24 cellular contexts compared by ENCODE assay signal in genomic region chr10:103629581-103629980, GRCh38.
"Had no signal": no experiment of that assay in that cellular context is flagged by ENCODE, and none has a peak within 500 bp of the region (broad histone marks: within the 10 kb centered on the region; RNA-seq: fewer than 3 reads in every experiment).

No MANE protein-coding gene starts in this region.

- H3K27ac Mint-ChIP-seq: natural killer cell treated with Interleukin-12 subunit alpha and Interleukin-12 subunit beta and Interleukin-15 and Interleukin-18, amount 100 ng/mL, for 72 hours; stimulated activated naive B cell treated with anti-CD40 and anti-IgM and Interleukin-4, amounts not matched to agents 10 μg/mL and 1 μg/mL and 100 μg/mL, for 72 hours; stimulated activated naive CD8-positive, alpha-beta T cell treated with anti-CD3 and anti-CD28 coated beads, Interleukin-15, Interleukin-2, amounts not matched to agents 100 ng/mL and 50 ng/mL, for 24 hours had no signal

- H3K9ac ChIP-seq: parathyroid adenoma had no signal

- H3K4me3 ChIP-seq: coronary artery, esophagus muscularis mucosa, left ventricle myocardium inferior, lower lobe of right lung, right lobe of liver, thyroid gland, upper lobe of left lung had no signal

- H3K4me1 Mint-ChIP-seq: stimulated activated naive B cell treated with anti-CD40 and anti-IgM and Interleukin-4, amounts not matched to agents 10 μg/mL and 1 μg/mL and 100 μg/mL, for 72 hours had no signal

- H3K27me3 Mint-ChIP-seq: natural killer cell treated with Interleukin-12 subunit alpha and Interleukin-12 subunit beta and Interleukin-15 and Interleukin-18, amount 100 ng/mL, for 72 hours; progenitor cell of endocrine pancreas; stimulated activated naive B cell treated with anti-CD40 and anti-IgM and Interleukin-4, amounts not matched to agents 10 μg/mL and 1 μg/mL and 100 μg/mL, for 72 hours; stimulated activated naive CD8-positive, alpha-beta T cell treated with anti-CD3 and anti-CD28 coated beads, Interleukin-15, Interleukin-2, amounts not matched to agents 100 ng/mL and 50 ng/mL, for 24 hours had no signal

- H3K4me3 Mint-ChIP-seq: immature natural killer cell; natural killer cell treated with Interleukin-12 subunit alpha and Interleukin-12 subunit beta and Interleukin-15 and Interleukin-18, amount 100 ng/mL, for 72 hours; neural crest cell; stimulated activated naive B cell treated with anti-CD40 and anti-IgM and Interleukin-4, amounts not matched to agents 10 μg/mL and 1 μg/mL and 100 μg/mL, for 72 hours; stimulated activated naive CD8-positive, alpha-beta T cell treated with anti-CD3 and anti-CD28 coated beads, Interleukin-15, Interleukin-2, amounts not matched to agents 100 ng/mL and 50 ng/mL, for 24 hours had no signal

- H3K4me1 ChIP-seq: foreskin keratinocyte, lower lobe of right lung, parathyroid adenoma, right lobe of liver, thyroid gland, upper lobe of left lung had no signal

- ATAC-seq: left colon; lower lobe of right lung; natural killer cell treated with Interleukin-12 subunit alpha and Interleukin-12 subunit beta and Interleukin-15 and Interleukin-18, amount 100 ng/mL, for 72 hours; right lobe of liver; stimulated activated naive B cell treated with anti-CD40 and anti-IgM and Interleukin-4, amounts not matched to agents 10 μg/mL and 1 μg/mL and 100 μg/mL, for 72 hours had no signal

- DNase-seq: dermis blood vessel endothelial cell; effector memory CD4-positive, alpha-beta T cell; foreskin keratinocyte; glutamatergic neuron; immature natural killer cell; islet precursor cell; kidney glomerular epithelial cell; left colon; left ventricle myocardium inferior; lower lobe of right lung; right lobe of liver; small intestine; stimulated activated CD4-positive, alpha-beta T cell treated with anti-CD3 and anti-CD28 coated beads, Interleukin-15, amount 100 ng/mL, for 24 hours; stimulated activated CD4-positive, alpha-beta T cell treated with anti-CD3 and anti-CD28 coated beads, Interleukin-2, amount 100 ng/mL, for 48 hours; stimulated activated naive B cell treated with anti-CD40 and anti-IgM and Interleukin-4, amounts not matched to agents 10 μg/mL and 1 μg/mL and 100 μg/mL, for 72 hours; thyroid gland; upper lobe of left lung had no signal

- H3K27me3 ChIP-seq: esophagus muscularis mucosa, foreskin keratinocyte, right lobe of liver, thyroid gland, upper lobe of left lung had no signal

- H3K9me3 ChIP-seq: esophagus muscularis mucosa, left ventricle myocardium inferior, lower lobe of right lung, right lobe of liver, thyroid gland, upper lobe of left lung had no signal

- H2AFZ ChIP-seq: parathyroid adenoma had no signal

- H3K36me3 Mint-ChIP-seq: immature natural killer cell; natural killer cell treated with Interleukin-12 subunit alpha and Interleukin-12 subunit beta and Interleukin-15 and Interleukin-18, amount 100 ng/mL, for 72 hours had no signal

- H3K27ac ChIP-seq: coronary artery, esophagus muscularis mucosa, foreskin keratinocyte, left ventricle myocardium inferior, lower lobe of right lung, parathyroid adenoma, right lobe of liver, thyroid gland, upper lobe of left lung had no signal

- H3K9me3 Mint-ChIP-seq: immature natural killer cell; natural killer cell treated with Interleukin-12 subunit alpha and Interleukin-12 subunit beta and Interleukin-15 and Interleukin-18, amount 100 ng/mL, for 72 hours; neural crest cell; stimulated activated naive B cell treated with anti-CD40 and anti-IgM and Interleukin-4, amounts not matched to agents 10 μg/mL and 1 μg/mL and 100 μg/mL, for 72 hours; stimulated activated naive CD8-positive, alpha-beta T cell treated with anti-CD3 and anti-CD28 coated beads, Interleukin-15, Interleukin-2, amounts not matched to agents 100 ng/mL and 50 ng/mL, for 24 hours had no signal
